In the genomic region with DNA sequence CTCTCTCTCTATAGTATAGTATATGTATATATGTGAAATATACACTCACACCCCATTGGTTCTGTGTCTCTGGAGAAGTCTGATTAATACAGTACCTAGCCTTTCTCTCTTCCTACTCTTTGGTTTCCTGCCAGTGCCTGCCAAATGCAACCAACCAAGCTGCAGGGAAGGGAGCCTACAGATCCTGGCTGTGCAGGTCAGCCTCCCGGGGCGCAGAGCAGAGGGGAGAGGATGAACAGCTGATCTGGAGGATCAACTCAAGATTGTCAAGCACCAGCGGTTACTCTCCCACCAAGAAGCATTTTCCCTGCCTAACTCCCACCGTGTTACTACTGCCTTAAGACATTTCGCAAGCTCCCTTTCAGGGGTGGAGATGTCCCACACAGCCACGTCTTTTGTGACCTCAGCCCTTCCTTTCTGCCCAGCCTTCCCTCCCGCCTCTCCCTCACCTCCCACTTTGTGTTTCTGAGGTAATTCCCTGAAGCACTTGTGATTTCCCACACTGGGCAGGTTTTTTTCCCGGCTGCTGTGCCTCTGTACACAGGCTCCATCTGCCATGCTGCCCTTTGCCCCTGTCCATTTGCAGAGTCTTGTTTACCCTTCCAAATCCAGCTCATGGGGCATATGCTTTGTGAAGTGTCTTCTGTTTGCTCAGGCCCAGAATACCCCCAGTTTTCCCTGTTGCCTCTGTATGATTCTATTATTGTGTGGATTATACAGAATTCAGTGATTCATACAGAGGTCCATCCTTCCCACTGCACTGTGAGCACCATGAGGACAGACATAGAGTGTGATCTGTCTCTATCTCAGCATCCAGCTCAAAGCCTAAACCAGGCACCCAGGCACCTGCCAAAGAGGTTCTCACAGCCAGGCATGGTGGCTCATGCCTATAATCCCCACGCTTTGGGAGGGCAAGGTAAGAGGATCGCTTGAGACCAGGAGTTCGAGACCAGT, we compare ENCODE assay signal across 1 cellular context.
TF ChIP-seq lines count a peak whose summit lies in the region.

No MANE protein-coding gene starts in this region.

TF ChIP-seq in HepG2, 621 proteins besides CTCF, POLR2A, EP300 and RAD21 (continued from another document and continues in another):
- TF ChIP-seq, protein P1, sequence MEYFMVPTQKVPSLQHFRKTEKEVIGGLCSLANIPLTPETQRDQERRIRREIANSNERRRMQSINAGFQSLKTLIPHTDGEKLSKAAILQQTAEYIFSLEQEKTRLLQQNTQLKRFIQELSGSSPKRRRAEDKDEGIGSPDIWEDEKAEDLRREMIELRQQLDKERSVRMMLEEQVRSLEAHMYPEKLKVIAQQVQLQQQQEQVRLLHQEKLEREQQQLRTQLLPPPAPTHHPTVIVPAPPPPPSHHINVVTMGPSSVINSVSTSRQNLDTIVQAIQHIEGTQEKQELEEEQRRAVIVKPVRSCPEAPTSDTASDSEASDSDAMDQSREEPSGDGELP (IDR thresholded peaks at IDR 0.05; ENCODE audit: borderline replicate concordance, low read depth): peak; percentile 83
- TF ChIP-seq ZNF138 (CRISPR knock-in tag; IDR thresholded peaks at IDR 0.05; ENCODE audit: low read depth) (no peak), BCL6 (CRISPR knock-in tag; IDR thresholded peaks at IDR 0.05) (peak; percentile 87), SPEN (CRISPR knock-in tag; IDR thresholded peaks at IDR 0.05; ENCODE audit: low read depth) (peak; percentile 46; the same call in 1 of the 2 replicates), SIX4 (CRISPR knock-in tag; IDR thresholded peaks at IDR 0.05) (peak; percentile 57; the same call in 1 of the 2 replicates), ZNF510 (CRISPR knock-in tag; IDR thresholded peaks at IDR 0.05; ENCODE audit: low read depth) (0 out of 2 replicates have a peak, but pooled peaks have one; percentile 56), NCOR1 (IDR thresholded peaks at IDR 0.05; ENCODE audit: borderline replicate concordance, low read length) (peak; percentile 61; the same call in 1 of the 2 replicates), ATM (IDR thresholded peaks at IDR 0.05; ENCODE audit: borderline replicate concordance) (no peak), SMAD3 (CRISPR knock-in tag; IDR thresholded peaks at IDR 0.05) (peak; percentile 89), ATF1 (CRISPR knock-in tag; IDR thresholded peaks at IDR 0.05) (peak; percentile 45), SOX13 (IDR thresholded peaks at IDR 0.05) (peak; percentile 84), SOX13 (CRISPR knock-in tag; conservative IDR thresholded peaks at IDR 0.05 in 1 of 2, IDR thresholded peaks at IDR 0.05 in 1 of 2) (peak in 1 of 2 experiments; percentile 92; a peak in 2 of 4 replicates), HOXA3 (CRISPR knock-in tag; IDR thresholded peaks at IDR 0.05) (peak; percentile 77), ZNF562 (CRISPR knock-in tag; IDR thresholded peaks at IDR 0.05; ENCODE audit: borderline replicate concordance) (0 out of 2 replicates have a peak, but pooled peaks have one; percentile 16), ZBTB3 (CRISPR knock-in tag; IDR thresholded peaks at IDR 0.05; ENCODE audit: borderline replicate concordance, low read depth) (0 out of 2 replicates have a peak, but pooled peaks have one; percentile 61), ZFP82 (CRISPR knock-in tag; IDR thresholded peaks at IDR 0.05; ENCODE audit: borderline replicate concordance) (no peak), THAP11 (CRISPR knock-in tag; IDR thresholded peaks at IDR 0.05) (peak; percentile 57; the same call in 1 of the 2 replicates), ZNF441 (CRISPR knock-in tag; IDR thresholded peaks at IDR 0.05; ENCODE audit: borderline replicate concordance) (peak; percentile 73; the same call in 1 of the 2 replicates), ZNF383 (CRISPR knock-in tag; IDR thresholded peaks at IDR 0.05; ENCODE audit: borderline replicate concordance) (0 out of 2 replicates have a peak, but pooled peaks have one; percentile 17), GPN1 (CRISPR knock-in tag; IDR thresholded peaks at IDR 0.05; ENCODE audit: borderline replicate concordance) (no peak), FOXA1 (IDR thresholded peaks at IDR 0.05) (peak; percentile 87), FOXA1 (CRISPR knock-in tag; IDR thresholded peaks at IDR 0.05) (peak; percentile 99), ZNF605 (CRISPR knock-in tag; IDR thresholded peaks at IDR 0.05) (peak; percentile 62; the same call in 1 of the 2 replicates), ZSCAN25 (CRISPR knock-in tag; IDR thresholded peaks at IDR 0.05) (peak; percentile 62; the same call in 1 of the 2 replicates), THYN1 (CRISPR knock-in tag; IDR thresholded peaks at IDR 0.05; ENCODE audit: borderline replicate concordance, low read depth) (peak; percentile 27; the same call in 1 of the 2 replicates), TBX3 (IDR thresholded peaks at IDR 0.05; ENCODE audit: borderline replicate concordance) (peak; percentile 60; the same call in 1 of the 2 replicates)
- TF ChIP-seq, protein P2, sequence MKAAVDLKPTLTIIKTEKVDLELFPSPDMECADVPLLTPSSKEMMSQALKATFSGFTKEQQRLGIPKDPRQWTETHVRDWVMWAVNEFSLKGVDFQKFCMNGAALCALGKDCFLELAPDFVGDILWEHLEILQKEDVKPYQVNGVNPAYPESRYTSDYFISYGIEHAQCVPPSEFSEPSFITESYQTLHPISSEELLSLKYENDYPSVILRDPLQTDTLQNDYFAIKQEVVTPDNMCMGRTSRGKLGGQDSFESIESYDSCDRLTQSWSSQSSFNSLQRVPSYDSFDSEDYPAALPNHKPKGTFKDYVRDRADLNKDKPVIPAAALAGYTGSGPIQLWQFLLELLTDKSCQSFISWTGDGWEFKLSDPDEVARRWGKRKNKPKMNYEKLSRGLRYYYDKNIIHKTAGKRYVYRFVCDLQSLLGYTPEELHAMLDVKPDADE (CRISPR knock-in tag; IDR thresholded peaks at IDR 0.05): no peak
- TF ChIP-seq, protein P3, sequence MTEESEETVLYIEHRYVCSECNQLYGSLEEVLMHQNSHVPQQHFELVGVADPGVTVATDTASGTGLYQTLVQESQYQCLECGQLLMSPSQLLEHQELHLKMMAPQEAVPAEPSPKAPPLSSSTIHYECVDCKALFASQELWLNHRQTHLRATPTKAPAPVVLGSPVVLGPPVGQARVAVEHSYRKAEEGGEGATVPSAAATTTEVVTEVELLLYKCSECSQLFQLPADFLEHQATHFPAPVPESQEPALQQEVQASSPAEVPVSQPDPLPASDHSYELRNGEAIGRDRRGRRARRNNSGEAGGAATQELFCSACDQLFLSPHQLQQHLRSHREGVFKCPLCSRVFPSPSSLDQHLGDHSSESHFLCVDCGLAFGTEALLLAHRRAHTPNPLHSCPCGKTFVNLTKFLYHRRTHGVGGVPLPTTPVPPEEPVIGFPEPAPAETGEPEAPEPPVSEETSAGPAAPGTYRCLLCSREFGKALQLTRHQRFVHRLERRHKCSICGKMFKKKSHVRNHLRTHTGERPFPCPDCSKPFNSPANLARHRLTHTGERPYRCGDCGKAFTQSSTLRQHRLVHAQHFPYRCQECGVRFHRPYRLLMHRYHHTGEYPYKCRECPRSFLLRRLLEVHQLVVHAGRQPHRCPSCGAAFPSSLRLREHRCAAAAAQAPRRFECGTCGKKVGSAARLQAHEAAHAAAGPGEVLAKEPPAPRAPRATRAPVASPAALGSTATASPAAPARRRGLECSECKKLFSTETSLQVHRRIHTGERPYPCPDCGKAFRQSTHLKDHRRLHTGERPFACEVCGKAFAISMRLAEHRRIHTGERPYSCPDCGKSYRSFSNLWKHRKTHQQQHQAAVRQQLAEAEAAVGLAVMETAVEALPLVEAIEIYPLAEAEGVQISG (CRISPR knock-in tag; IDR thresholded peaks at IDR 0.05): peak; percentile 80
- TF ChIP-seq, protein P4, sequence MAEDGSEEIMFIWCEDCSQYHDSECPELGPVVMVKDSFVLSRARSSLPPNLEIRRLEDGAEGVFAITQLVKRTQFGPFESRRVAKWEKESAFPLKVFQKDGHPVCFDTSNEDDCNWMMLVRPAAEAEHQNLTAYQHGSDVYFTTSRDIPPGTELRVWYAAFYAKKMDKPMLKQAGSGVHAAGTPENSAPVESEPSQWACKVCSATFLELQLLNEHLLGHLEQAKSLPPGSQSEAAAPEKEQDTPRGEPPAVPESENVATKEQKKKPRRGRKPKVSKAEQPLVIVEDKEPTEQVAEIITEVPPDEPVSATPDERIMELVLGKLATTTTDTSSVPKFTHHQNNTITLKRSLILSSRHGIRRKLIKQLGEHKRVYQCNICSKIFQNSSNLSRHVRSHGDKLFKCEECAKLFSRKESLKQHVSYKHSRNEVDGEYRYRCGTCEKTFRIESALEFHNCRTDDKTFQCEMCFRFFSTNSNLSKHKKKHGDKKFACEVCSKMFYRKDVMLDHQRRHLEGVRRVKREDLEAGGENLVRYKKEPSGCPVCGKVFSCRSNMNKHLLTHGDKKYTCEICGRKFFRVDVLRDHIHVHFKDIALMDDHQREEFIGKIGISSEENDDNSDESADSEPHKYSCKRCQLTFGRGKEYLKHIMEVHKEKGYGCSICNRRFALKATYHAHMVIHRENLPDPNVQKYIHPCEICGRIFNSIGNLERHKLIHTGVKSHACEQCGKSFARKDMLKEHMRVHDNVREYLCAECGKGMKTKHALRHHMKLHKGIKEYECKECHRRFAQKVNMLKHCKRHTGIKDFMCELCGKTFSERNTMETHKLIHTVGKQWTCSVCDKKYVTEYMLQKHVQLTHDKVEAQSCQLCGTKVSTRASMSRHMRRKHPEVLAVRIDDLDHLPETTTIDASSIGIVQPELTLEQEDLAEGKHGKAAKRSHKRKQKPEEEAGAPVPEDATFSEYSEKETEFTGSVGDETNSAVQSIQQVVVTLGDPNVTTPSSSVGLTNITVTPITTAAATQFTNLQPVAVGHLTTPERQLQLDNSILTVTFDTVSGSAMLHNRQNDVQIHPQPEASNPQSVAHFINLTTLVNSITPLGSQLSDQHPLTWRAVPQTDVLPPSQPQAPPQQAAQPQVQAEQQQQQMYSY (CRISPR knock-in tag; IDR thresholded peaks at IDR 0.05): no peak; the same call in 1 of the 2 replicates
- TF ChIP-seq, protein P5, sequence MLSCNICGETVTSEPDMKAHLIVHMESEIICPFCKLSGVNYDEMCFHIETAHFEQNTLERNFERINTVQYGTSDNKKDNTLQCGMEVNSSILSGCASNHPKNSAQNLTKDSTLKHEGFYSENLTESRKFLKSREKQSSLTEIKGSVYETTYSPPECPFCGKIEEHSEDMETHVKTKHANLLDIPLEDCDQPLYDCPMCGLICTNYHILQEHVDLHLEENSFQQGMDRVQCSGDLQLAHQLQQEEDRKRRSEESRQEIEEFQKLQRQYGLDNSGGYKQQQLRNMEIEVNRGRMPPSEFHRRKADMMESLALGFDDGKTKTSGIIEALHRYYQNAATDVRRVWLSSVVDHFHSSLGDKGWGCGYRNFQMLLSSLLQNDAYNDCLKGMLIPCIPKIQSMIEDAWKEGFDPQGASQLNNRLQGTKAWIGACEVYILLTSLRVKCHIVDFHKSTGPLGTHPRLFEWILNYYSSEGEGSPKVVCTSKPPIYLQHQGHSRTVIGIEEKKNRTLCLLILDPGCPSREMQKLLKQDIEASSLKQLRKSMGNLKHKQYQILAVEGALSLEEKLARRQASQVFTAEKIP (CRISPR knock-in tag; IDR thresholded peaks at IDR 0.05; ENCODE audit: borderline replicate concordance): no peak
- TF ChIP-seq, protein P6, sequence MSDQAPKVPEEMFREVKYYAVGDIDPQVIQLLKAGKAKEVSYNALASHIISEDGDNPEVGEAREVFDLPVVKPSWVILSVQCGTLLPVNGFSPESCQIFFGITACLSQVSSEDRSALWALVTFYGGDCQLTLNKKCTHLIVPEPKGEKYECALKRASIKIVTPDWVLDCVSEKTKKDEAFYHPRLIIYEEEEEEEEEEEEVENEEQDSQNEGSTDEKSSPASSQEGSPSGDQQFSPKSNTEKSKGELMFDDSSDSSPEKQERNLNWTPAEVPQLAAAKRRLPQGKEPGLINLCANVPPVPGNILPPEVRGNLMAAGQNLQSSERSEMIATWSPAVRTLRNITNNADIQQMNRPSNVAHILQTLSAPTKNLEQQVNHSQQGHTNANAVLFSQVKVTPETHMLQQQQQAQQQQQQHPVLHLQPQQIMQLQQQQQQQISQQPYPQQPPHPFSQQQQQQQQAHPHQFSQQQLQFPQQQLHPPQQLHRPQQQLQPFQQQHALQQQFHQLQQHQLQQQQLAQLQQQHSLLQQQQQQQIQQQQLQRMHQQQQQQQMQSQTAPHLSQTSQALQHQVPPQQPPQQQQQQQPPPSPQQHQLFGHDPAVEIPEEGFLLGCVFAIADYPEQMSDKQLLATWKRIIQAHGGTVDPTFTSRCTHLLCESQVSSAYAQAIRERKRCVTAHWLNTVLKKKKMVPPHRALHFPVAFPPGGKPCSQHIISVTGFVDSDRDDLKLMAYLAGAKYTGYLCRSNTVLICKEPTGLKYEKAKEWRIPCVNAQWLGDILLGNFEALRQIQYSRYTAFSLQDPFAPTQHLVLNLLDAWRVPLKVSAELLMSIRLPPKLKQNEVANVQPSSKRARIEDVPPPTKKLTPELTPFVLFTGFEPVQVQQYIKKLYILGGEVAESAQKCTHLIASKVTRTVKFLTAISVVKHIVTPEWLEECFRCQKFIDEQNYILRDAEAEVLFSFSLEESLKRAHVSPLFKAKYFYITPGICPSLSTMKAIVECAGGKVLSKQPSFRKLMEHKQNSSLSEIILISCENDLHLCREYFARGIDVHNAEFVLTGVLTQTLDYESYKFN (CRISPR knock-in tag; conservative IDR thresholded peaks at IDR 0.05): peak; percentile 97
- TF ChIP-seq, protein P7, sequence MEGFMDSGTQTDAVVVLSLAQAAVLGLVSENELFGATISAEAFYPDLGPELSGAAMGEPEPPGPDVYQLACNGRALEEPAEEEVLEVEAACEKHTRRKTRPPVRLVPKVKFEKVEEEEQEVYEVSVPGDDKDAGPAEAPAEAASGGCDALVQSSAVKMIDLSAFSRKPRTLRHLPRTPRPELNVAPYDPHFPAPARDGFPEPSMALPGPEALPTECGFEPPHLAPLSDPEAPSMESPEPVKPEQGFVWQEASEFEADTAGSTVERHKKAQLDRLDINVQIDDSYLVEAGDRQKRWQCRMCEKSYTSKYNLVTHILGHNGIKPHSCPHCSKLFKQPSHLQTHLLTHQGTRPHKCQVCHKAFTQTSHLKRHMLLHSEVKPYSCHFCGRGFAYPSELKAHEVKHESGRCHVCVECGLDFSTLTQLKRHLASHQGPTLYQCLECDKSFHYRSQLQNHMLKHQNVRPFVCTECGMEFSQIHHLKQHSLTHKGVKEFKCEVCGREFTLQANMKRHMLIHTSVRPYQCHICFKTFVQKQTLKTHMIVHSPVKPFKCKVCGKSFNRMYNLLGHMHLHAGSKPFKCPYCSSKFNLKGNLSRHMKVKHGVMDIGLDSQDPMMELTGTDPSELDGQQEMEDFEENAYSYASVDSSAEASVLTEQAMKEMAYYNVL (CRISPR knock-in tag; IDR thresholded peaks at IDR 0.05; ENCODE audit: borderline replicate concordance): peak; percentile 83; the same call in 1 of the 2 replicates
- TF ChIP-seq, protein P8, sequence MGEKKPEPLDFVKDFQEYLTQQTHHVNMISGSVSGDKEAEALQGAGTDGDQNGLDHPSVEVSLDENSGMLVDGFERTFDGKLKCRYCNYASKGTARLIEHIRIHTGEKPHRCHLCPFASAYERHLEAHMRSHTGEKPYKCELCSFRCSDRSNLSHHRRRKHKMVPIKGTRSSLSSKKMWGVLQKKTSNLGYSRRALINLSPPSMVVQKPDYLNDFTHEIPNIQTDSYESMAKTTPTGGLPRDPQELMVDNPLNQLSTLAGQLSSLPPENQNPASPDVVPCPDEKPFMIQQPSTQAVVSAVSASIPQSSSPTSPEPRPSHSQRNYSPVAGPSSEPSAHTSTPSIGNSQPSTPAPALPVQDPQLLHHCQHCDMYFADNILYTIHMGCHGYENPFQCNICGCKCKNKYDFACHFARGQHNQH (CRISPR knock-in tag; IDR thresholded peaks at IDR 0.05): peak; percentile 82
